ENCODE assay signal across 17 cellular contexts in the genomic region with DNA sequence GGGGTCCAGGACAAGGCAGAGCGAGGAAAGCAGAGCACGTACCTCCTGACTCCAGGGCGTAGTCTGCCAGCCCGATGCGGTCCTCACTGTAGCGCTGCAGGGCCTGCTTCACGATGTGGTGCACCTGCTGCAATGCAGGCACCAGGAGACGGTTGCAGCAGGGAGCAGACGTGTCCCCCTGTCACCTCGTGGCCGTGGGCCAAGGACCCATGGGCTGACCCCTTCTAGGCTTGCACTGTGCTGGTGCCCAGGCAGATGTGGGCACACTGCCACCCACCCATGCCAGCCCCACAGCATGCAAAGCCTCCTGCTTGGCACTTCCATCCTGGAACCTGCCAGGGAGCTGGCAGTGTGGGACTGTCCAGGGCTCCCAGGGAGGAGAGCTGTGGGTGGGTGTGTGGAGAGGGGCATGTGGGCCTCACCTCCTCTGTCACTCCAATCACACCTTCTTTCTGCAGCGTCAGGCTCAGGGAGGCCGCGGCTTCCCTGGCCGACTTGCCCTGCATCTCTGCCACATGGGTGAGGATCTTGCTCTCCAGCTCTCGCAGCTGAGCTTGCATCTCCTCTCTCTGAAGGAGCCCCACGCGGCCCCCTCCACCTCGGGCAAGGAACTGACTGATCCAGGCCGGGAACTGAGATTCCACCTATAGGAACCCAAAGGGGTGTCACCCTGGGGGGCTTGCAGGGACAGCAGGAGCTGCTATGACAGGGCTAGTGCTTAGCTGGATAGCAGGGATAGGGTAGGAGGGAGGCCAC. TPM values are rescaled to one million over a fixed set of nuclear protein-coding genes. Genes with fewer than 3 reads are reported as not detected.
DNase-seq lines count a peak whose midpoint lies in the region; ATAC-seq and TF ChIP-seq lines count a peak whose summit lies in the region.
"Had no signal": no experiment of that assay in that cellular context is flagged by ENCODE, and none has a peak within 500 bp of the region (broad histone marks: within the 10 kb centered on the region; RNA-seq: fewer than 3 reads in every experiment).

No MANE protein-coding gene starts in this region.

- H3K4me1 ChIP-seq in right atrium auricular region (peaks cover 0 to 10% of the 10 kb centered on the region in 2 donors), aorta (ENCODE audit: control insufficient read depth in 1 of 2, insufficient read depth in 2 of 2, low read length in 2 of 2) (no peaks in the 10 kb centered on the region)

- no peak overlapping the region for H3K4me3 ChIP-seq in right atrium auricular region
- no peak overlapping the region for H3K4me3 ChIP-seq in aorta (ENCODE audit: low read length in 2 of 2)
- no peak overlapping the region for H3K4me3 ChIP-seq in coronary artery
- H3K4me3 ChIP-seq: ovary, skin epidermis had no signal

- H3K27me3 Mint-ChIP-seq in activated T-helper 17 cell treated with anti-CD3 and anti-CD28 coated beads, Interleukin-2, amount 50 U/mL, for 72 hours: no peaks in the 10 kb centered on the region
- H3K27me3 Mint-ChIP-seq: IgD-negative memory B cell had no signal

- peaks cover 98% of the 10 kb centered on the region for H3K36me3 ChIP-seq in right atrium auricular region
- H3K36me3 ChIP-seq in aorta (ENCODE audit: control insufficient read depth in 1 of 2, insufficient read depth in 2 of 2, low read length in 1 of 2): peaks cover 11 to 43% of the 10 kb centered on the region in 2 donors
- H3K36me3 ChIP-seq: ovary had no signal

- H3K9me3 ChIP-seq in right atrium auricular region (no peaks in the 10 kb centered on the region), aorta (ENCODE audit: control insufficient read depth, low read length) (no peaks in the 10 kb centered on the region)
- H3K9me3 ChIP-seq: ovary had no signal

- no peak overlapping the region for H3K27ac ChIP-seq in right atrium auricular region
- no peak overlapping the region for H3K27ac ChIP-seq in aorta (ENCODE audit: low read depth in 1 of 2, low read length in 2 of 2)
- H3K27ac ChIP-seq in coronary artery: peak overlapping the region in 1 of 2 donors; percentile 15
- H3K27ac ChIP-seq: ovary had no signal

- peak overlapping the region; percentile 48 for H3K27ac Mint-ChIP-seq in activated T-helper 17 cell treated with anti-CD3 and anti-CD28 coated beads, Interleukin-2, amount 50 U/mL, for 72 hours

- H3K9me3 Mint-ChIP-seq in activated T-helper 17 cell treated with anti-CD3 and anti-CD28 coated beads, Interleukin-2, amount 50 U/mL, for 72 hours: no peaks in the 10 kb centered on the region

- H3K4me3 Mint-ChIP-seq in activated T-helper 17 cell treated with anti-CD3 and anti-CD28 coated beads, Interleukin-2, amount 50 U/mL, for 72 hours: no peak overlapping the region
- H3K4me3 Mint-ChIP-seq: IgD-negative memory B cell had no signal

- intact Hi-C loops in Right ventricle myocardium inferior (cut with DNase I): no loop called here
- intact Hi-C loops in aorta (cut with DNase I): no loop called here

- 83% methylated on average over 20 of the region's 20 CpGs for WGBS in aorta, 2 donors

- no peaks in the 10 kb centered on the region for H3K27me3 ChIP-seq in right atrium auricular region
- no peaks in the 10 kb centered on the region for H3K27me3 ChIP-seq in aorta (ENCODE audit: control insufficient read depth in 1 of 2, insufficient read depth in 2 of 2, low read length in 1 of 2)
- H3K27me3 ChIP-seq: ovary had no signal

- peaks cover 100% of the 10 kb centered on the region for H3K36me3 Mint-ChIP-seq in activated T-helper 17 cell treated with anti-CD3 and anti-CD28 coated beads, Interleukin-2, amount 50 U/mL, for 72 hours (ENCODE audit: low read depth)
- H3K36me3 Mint-ChIP-seq: IgD-negative memory B cell had no signal

- peak; percentile 62 for ATAC-seq in Right ventricle myocardium inferior
- no peak for ATAC-seq in activated T-helper 17 cell treated with anti-CD3 and anti-CD28 coated beads, Interleukin-2, amount 50 U/mL, for 72 hours (replicated peaks)
- peak; percentile 33 for ATAC-seq in left lobe of liver
- peak; percentile 10 for ATAC-seq in aorta (ENCODE audit: low FRiP score)

- TF ChIP-seq CTCF in right atrium auricular region (IDR thresholded peaks at IDR 0.05) (no peak), coronary artery (IDR thresholded peaks at IDR 0.05) (no peak)

- DNase-seq in Right ventricle myocardium inferior (ENCODE audit: missing footprints): peak; percentile 79
- DNase-seq in right atrium auricular region (ENCODE audit: low spot score): no peak
- DNase-seq in left lobe of liver (ENCODE audit: low spot score): no peak
- no peak for DNase-seq in aorta
- no peak for DNase-seq in NCI-H2107 treated with DMSO at 0.1 percent for 48 hours (lab: John Stamatoyannopoulos, UW; ENCODE audit: unreplicated experiment)
- no peak for DNase-seq in coronary artery (ENCODE audit: low spot score)
- DNase-seq in NOMO-1 treated with dmso at 0.1 percent for 144 hours (lab: John Stamatoyannopoulos, UW; ENCODE audit: unreplicated experiment): no peak
- DNase-seq: activated CD8-positive, alpha-beta memory T cell treated with anti-CD3 and anti-CD28 coated beads, Interleukin-2, amount 50 U/mL, for 48 hours; GF-D8; glutamatergic neuron; islet precursor cell; NCI-H2107; ovary; SW 1271 had no signal

- H3K4me1 Mint-ChIP-seq in activated T-helper 17 cell treated with anti-CD3 and anti-CD28 coated beads, Interleukin-2, amount 50 U/mL, for 72 hours: peaks cover 12% of the 10 kb centered on the region

RNA-seq across cellular contexts. Expression of a gene that starts 16.3 kb away (rescaled TPM):
- total RNA-seq in Right ventricle myocardium inferior: 126 TPM
- 100 to 1,000 TPM; 155 to 252 TPM for total RNA-seq in right atrium auricular region
- total RNA-seq in activated T-helper 17 cell treated with anti-CD3 and anti-CD28 coated beads, Interleukin-2, amount 50 U/mL, for 72 hours: 100 to 1,000 TPM; 193 to 216 TPM
- total RNA-seq in left lobe of liver: 183 TPM
- total RNA-seq in aorta: 100 to 1,000 TPM; 275 to 495 TPM
- 100 to 1,000 TPM in 1 of 2 donors, 10 to 100 TPM in 1; 95.4 to 303 TPM for polyA plus RNA-seq in aorta

RNA-seq across cellular contexts. Expression of a gene that starts 33.7 kb away (rescaled TPM):
- total RNA-seq in Right ventricle myocardium inferior: 26.8 TPM
- total RNA-seq in right atrium auricular region: 10 to 100 TPM; 23.2 to 32.2 TPM
- total RNA-seq in activated T-helper 17 cell treated with anti-CD3 and anti-CD28 coated beads, Interleukin-2, amount 50 U/mL, for 72 hours: 10 to 100 TPM; 70.6 to 92.3 TPM
- total RNA-seq in left lobe of liver: 14.4 TPM
- 10 to 100 TPM; 49.5 to 59.2 TPM for total RNA-seq in aorta
- 10 to 100 TPM; 10.5 to 21.6 TPM for polyA plus RNA-seq in aorta

RNA-seq across cellular contexts. Expression of a gene that starts 38.7 kb away (rescaled TPM):
- total RNA-seq in Right ventricle myocardium inferior (17.5 TPM), right atrium auricular region (10 to 100 TPM; 20.0 to 37.3 TPM), left lobe of liver (16.6 TPM), aorta (10 to 100 TPM; 54.0 to 54.7 TPM)
- total RNA-seq in activated T-helper 17 cell treated with anti-CD3 and anti-CD28 coated beads, Interleukin-2, amount 50 U/mL, for 72 hours: 100 to 1,000 TPM in 1 of 2 donors, 10 to 100 TPM in 1; 80.1 to 104 TPM
- 10 to 100 TPM; 19.7 to 30.0 TPM for polyA plus RNA-seq in aorta

RNA-seq across cellular contexts. Expression of a gene that starts 54.5 kb away (rescaled TPM):
- total RNA-seq in Right ventricle myocardium inferior (10.0 TPM), right atrium auricular region (10 to 100 TPM; 12.3 TPM), left lobe of liver (3.3 TPM), aorta (10 to 100 TPM in 1 of 2 donors, 1 to 10 TPM in 1; 8.2 to 10.8 TPM)
- 1 to 10 TPM; 5.0 to 5.2 TPM for total RNA-seq in activated T-helper 17 cell treated with anti-CD3 and anti-CD28 coated beads, Interleukin-2, amount 50 U/mL, for 72 hours
- 10 to 100 TPM in 1 of 2 donors, 1 to 10 TPM in 1; 8.8 to 14.3 TPM for polyA plus RNA-seq in aorta

RNA-seq across cellular contexts. Expression of a gene that starts 57.7 kb away (rescaled TPM):
- 66.3 TPM for total RNA-seq in Right ventricle myocardium inferior
- total RNA-seq in right atrium auricular region: 10 to 100 TPM; 36.9 to 42.5 TPM
- 100 to 1,000 TPM in 1 of 2 donors, 10 to 100 TPM in 1; 59.9 to 138 TPM for total RNA-seq in activated T-helper 17 cell treated with anti-CD3 and anti-CD28 coated beads, Interleukin-2, amount 50 U/mL, for 72 hours
- total RNA-seq in left lobe of liver: 29.0 TPM
- total RNA-seq in aorta: 10 to 100 TPM; 36.0 to 39.2 TPM
- 10 to 100 TPM; 28.9 to 42.4 TPM for polyA plus RNA-seq in aorta
